ENCODE assay signal across 11 cellular contexts in genomic region chr1:200873116-200873670, GRCh38. TPM values are rescaled to one million over a fixed set of nuclear protein-coding genes. Genes with fewer than 3 reads are reported as not detected.
A peak's percentile ranks its signal among the peaks of the same experiment; 100 is the strongest.
DNase-seq lines count a peak whose midpoint lies in the region; ATAC-seq and TF ChIP-seq lines count a peak whose summit lies in the region.
"Had no signal": no experiment of that assay in that cellular context is flagged by ENCODE, and none has a peak within 500 bp of the region (broad histone marks: within the 10 kb centered on the region; RNA-seq: fewer than 3 reads in every experiment).

No MANE protein-coding gene starts in this region.

- ATAC-seq in GM21528 (IDR thresholded peaks at IDR 0.05; ENCODE audit: low FRiP score, unreplicated experiment) (no peak), HG03442 (IDR thresholded peaks at IDR 0.05; ENCODE audit: unreplicated experiment) (no peak)

- TF ChIP-seq CTCF in Peyer's patch (IDR thresholded peaks at IDR 0.05) (no peak), esophagus squamous epithelium (IDR thresholded peaks at IDR 0.05) (no peak), neutrophil (IDR thresholded peaks at IDR 0.05) (no peak), GM13976 (IDR thresholded peaks at IDR 0.05; ENCODE audit: borderline replicate concordance, control extremely low read depth, extremely low read depth, insufficient read depth, missing control alignments) (no peak)

- H3K36me3 ChIP-seq in BLaER1 = no peaks in the 10 kb centered on the region
- no peaks in the 10 kb centered on the region for H3K36me3 ChIP-seq in Peyer's patch
- no peaks in the 10 kb centered on the region for H3K36me3 ChIP-seq in esophagus squamous epithelium
- H3K36me3 ChIP-seq in neutrophil = no peaks in the 10 kb centered on the region

- no peak overlapping the region; the same call in 1 of the 2 replicates for H3K9ac ChIP-seq in BLaER1
- H3K9ac ChIP-seq: parathyroid adenoma had no signal

- H3K27ac ChIP-seq in BLaER1 = peak overlapping the region; percentile 63; the same call in 1 of the 2 replicates
- H3K27ac ChIP-seq in Peyer's patch = peak overlapping the region in 1 of 4 donors; percentile 31
- H3K27ac ChIP-seq in esophagus squamous epithelium = peak overlapping the region in 2 of 4 donors; percentile 6 to 49
- H3K27ac ChIP-seq in neutrophil = no peak overlapping the region
- H3K27ac ChIP-seq: parathyroid adenoma had no signal

- TF ChIP-seq POLR2A in Peyer's patch (IDR thresholded peaks at IDR 0.05) (no peak), esophagus squamous epithelium (IDR thresholded peaks at IDR 0.05) (no peak)

- H3K4me3 ChIP-seq in BLaER1 (no peak overlapping the region; the same call in 1 of the 2 replicates), Peyer's patch (peak overlapping the region; percentile 15 to 45 (median 36)), esophagus squamous epithelium (peak overlapping the region; percentile 3 to 59 (median 27)), neutrophil (ENCODE audit: low read depth in 1 of 2, low read length in 1 of 2) (peak overlapping the region; percentile 36 to 53)

- 0% methylated on average over 7 of the region's 61 CpGs; no CpG with 5 or more reads in 1 of the 2 donors for WGBS in esophagus squamous epithelium, 2 donors

- no peaks in the 10 kb centered on the region for H3K9me3 ChIP-seq in BLaER1
- no peaks in the 10 kb centered on the region for H3K9me3 ChIP-seq in Peyer's patch
- H3K9me3 ChIP-seq in esophagus squamous epithelium = no peaks in the 10 kb centered on the region
- no peaks in the 10 kb centered on the region for H3K9me3 ChIP-seq in neutrophil

- peaks cover 56% of the 10 kb centered on the region for H3K4me1 ChIP-seq in BLaER1
- H3K4me1 ChIP-seq in Peyer's patch = peaks cover 0 to 15% (median 11%) of the 10 kb centered on the region in 4 donors
- H3K4me1 ChIP-seq in esophagus squamous epithelium = peaks cover 5 to 16% (median 12%) of the 10 kb centered on the region in 3 donors
- H3K4me1 ChIP-seq in neutrophil (ENCODE audit: control insufficient read depth in 1 of 2, insufficient read depth in 1 of 2, low read depth in 1 of 2, low read length in 1 of 2) = peaks cover 16 to 22% of the 10 kb centered on the region in 2 experiments
- H3K4me1 ChIP-seq: parathyroid adenoma had no signal

- DNase-seq in Peyer's patch (peak in 1 of 3 donors; percentile 53), esophagus squamous epithelium (lab: John Stamatoyannopoulos, UW) (no peak), GM13976 (ENCODE audit: low spot score) (no peak), ecto neural progenitor cell (ENCODE audit: low spot score) (no peak)
- DNase-seq: NCI-H69 had no signal

- no peaks in the 10 kb centered on the region for H4K20me1 ChIP-seq in BLaER1

- H3K4me2 ChIP-seq in BLaER1 = peak overlapping the region; percentile 88

- intact Hi-C loops in esophagus squamous epithelium (cut with DNase I) = no loop called here

- in situ Hi-C loops in GM13976 (cut with MboI; ENCODE audit: low sequenced_read_pairs, unreplicated experiment) = no loop called here

- H3K27me3 ChIP-seq in BLaER1 = peaks cover 13% of the 10 kb centered on the region
- H3K27me3 ChIP-seq in Peyer's patch = peaks cover 0 to 23% of the 10 kb centered on the region in 2 donors
- H3K27me3 ChIP-seq in esophagus squamous epithelium = peaks cover 0 to 90% (median 11%) of the 10 kb centered on the region in 4 donors
- H3K27me3 ChIP-seq in neutrophil = peaks cover 33% of the 10 kb centered on the region

RNA-seq across cellular contexts. Expression of gene GPR25, which starts 0.4 kb away (rescaled TPM):
- total RNA-seq in Peyer's patch = not detected
- 1 to 10 TPM in 1 of 4 donors, not detected in 3; 1.3 TPM for total RNA-seq in esophagus squamous epithelium
- total RNA-seq: LHCN-M2 had no signal

RNA-seq across cellular contexts. Expression of gene INAVA, which starts 21.5 kb away (rescaled TPM):
- total RNA-seq in Peyer's patch (100 to 1,000 TPM in 3 of 4 donors, 10 to 100 TPM in 1; 33.8 to 492 (median 332) TPM), esophagus squamous epithelium (100 to 1,000 TPM in 1 of 4 donors, 10 to 100 TPM in 3; 45.6 to 102 (median 58.4) TPM)
